ENCODE assay signal across 14 cellular contexts in genomic region chr10:101995451-101996063, GRCh38.
A peak's percentile ranks its signal among the peaks of the same experiment; 100 is the strongest.
DNase-seq lines count a peak whose midpoint lies in the region; ATAC-seq and TF ChIP-seq lines count a peak whose summit lies in the region.
"Had no signal": no experiment of that assay in that cellular context is flagged by ENCODE, and none has a peak within 500 bp of the region (broad histone marks: within the 10 kb centered on the region; RNA-seq: fewer than 3 reads in every experiment).

No MANE protein-coding gene starts in this region.

- peaks cover 3% of the 10 kb centered on the region for H3K4me1 Mint-ChIP-seq in activated T-cell treated with anti-CD3 and anti-CD28 coated beads, Interleukin-2, amount 50 U/mL, for 24 hours (ENCODE audit: low read depth)
- no peaks in the 10 kb centered on the region for H3K4me1 Mint-ChIP-seq in activated T-cell treated with anti-CD3 and anti-CD28 coated beads, Interleukin-2, amount 50 U/mL, for 4 hours (ENCODE audit: low read depth)
- no peaks in the 10 kb centered on the region for H3K4me1 Mint-ChIP-seq in activated T-helper 17 cell treated with anti-CD3 and anti-CD28 coated beads, Interleukin-2, amount 50 U/mL, for 72 hours
- H3K4me1 Mint-ChIP-seq: activated CD4-positive, alpha-beta T cell treated with anti-CD3 and anti-CD28 coated beads, Interleukin-2, amount 10 ng/mL, durations not matched to agents 7 days and 5 days; activated naive CD4-positive, alpha-beta T cell treated with anti-CD3 and anti-CD28 coated beads, Interleukin-2, amount 10 ng/mL, durations not matched to agents 7 days and 5 days had no signal

- H3K27me3 Mint-ChIP-seq in activated T-cell treated with anti-CD3 and anti-CD28 coated beads, Interleukin-2, amount 50 U/mL, for 24 hours: no peaks in the 10 kb centered on the region
- no peaks in the 10 kb centered on the region for H3K27me3 Mint-ChIP-seq in activated T-cell treated with anti-CD3 and anti-CD28 coated beads, Interleukin-2, amount 50 U/mL, for 4 hours (ENCODE audit: low read depth)
- H3K27me3 Mint-ChIP-seq in activated T-helper 17 cell treated with anti-CD3 and anti-CD28 coated beads, Interleukin-2, amount 50 U/mL, for 72 hours: no peaks in the 10 kb centered on the region
- H3K27me3 Mint-ChIP-seq: activated CD4-positive, alpha-beta T cell treated with anti-CD3 and anti-CD28 coated beads, Interleukin-2, amount 10 ng/mL, durations not matched to agents 7 days and 5 days; activated naive CD4-positive, alpha-beta T cell treated with anti-CD3 and anti-CD28 coated beads, Interleukin-2, amount 10 ng/mL, durations not matched to agents 7 days and 5 days had no signal

- peaks cover 56% of the 10 kb centered on the region for H3K36me3 ChIP-seq in upper lobe of right lung

- H3K27ac ChIP-seq in upper lobe of right lung: no peak overlapping the region
- H3K27ac ChIP-seq: coronary artery, skin epidermis, tibial artery had no signal

- peaks cover 73% of the 10 kb centered on the region for H3K36me3 Mint-ChIP-seq in activated T-cell treated with anti-CD3 and anti-CD28 coated beads, Interleukin-2, amount 50 U/mL, for 24 hours (ENCODE audit: low read depth)
- H3K36me3 Mint-ChIP-seq in activated T-cell treated with anti-CD3 and anti-CD28 coated beads, Interleukin-2, amount 50 U/mL, for 4 hours (ENCODE audit: insufficient read depth): peaks cover 32% of the 10 kb centered on the region
- H3K36me3 Mint-ChIP-seq in activated T-helper 17 cell treated with anti-CD3 and anti-CD28 coated beads, Interleukin-2, amount 50 U/mL, for 72 hours (ENCODE audit: low read depth): peaks cover 92% of the 10 kb centered on the region

- H3K9me3 Mint-ChIP-seq in activated T-cell treated with anti-CD3 and anti-CD28 coated beads, Interleukin-2, amount 50 U/mL, for 24 hours: no peaks in the 10 kb centered on the region
- H3K9me3 Mint-ChIP-seq in activated T-cell treated with anti-CD3 and anti-CD28 coated beads, Interleukin-2, amount 50 U/mL, for 4 hours: no peaks in the 10 kb centered on the region
- H3K9me3 Mint-ChIP-seq in activated T-helper 17 cell treated with anti-CD3 and anti-CD28 coated beads, Interleukin-2, amount 50 U/mL, for 72 hours: no peaks in the 10 kb centered on the region
- H3K9me3 Mint-ChIP-seq: activated CD4-positive, alpha-beta T cell treated with anti-CD3 and anti-CD28 coated beads, Interleukin-2, amount 10 ng/mL, durations not matched to agents 7 days and 5 days; activated naive CD4-positive, alpha-beta T cell treated with anti-CD3 and anti-CD28 coated beads, Interleukin-2, amount 10 ng/mL, durations not matched to agents 7 days and 5 days had no signal

- intact Hi-C loops in left colon (cut with DNase I, micrococcal nuclease) (no loop called here), upper lobe of right lung (cut with DNase I) (no loop called here)

- H3K27ac Mint-ChIP-seq in activated T-cell treated with anti-CD3 and anti-CD28 coated beads, Interleukin-2, amount 50 U/mL, for 24 hours: peak overlapping the region; percentile 3
- H3K27ac Mint-ChIP-seq in activated T-helper 17 cell treated with anti-CD3 and anti-CD28 coated beads, Interleukin-2, amount 50 U/mL, for 72 hours: peak overlapping the region; percentile 17
- H3K27ac Mint-ChIP-seq: activated CD4-positive, alpha-beta T cell treated with anti-CD3 and anti-CD28 coated beads, Interleukin-2, amount 10 ng/mL, durations not matched to agents 7 days and 5 days; activated naive CD4-positive, alpha-beta T cell treated with anti-CD3 and anti-CD28 coated beads, Interleukin-2, amount 10 ng/mL, durations not matched to agents 7 days and 5 days had no signal

- ATAC-seq in activated T-cell treated with anti-CD3 and anti-CD28 coated beads, Interleukin-2, amount 50 U/mL, for 4 hours: no peak
- no peak for ATAC-seq in activated T-helper 17 cell treated with anti-CD3 and anti-CD28 coated beads, Interleukin-2, amount 50 U/mL, for 72 hours (replicated peaks)
- ATAC-seq in left colon (peak; percentile 92), upper lobe of right lung (peak; percentile 69)

- no peaks in the 10 kb centered on the region for H3K27me3 ChIP-seq in upper lobe of right lung
- H3K27me3 ChIP-seq: tibial artery had no signal

- no peak for DNase-seq in activated T-cell treated with anti-CD3 and anti-CD28 coated beads, Interleukin-2, amount 50 U/mL, for 24 hours
- DNase-seq in activated T-cell treated with anti-CD3 and anti-CD28 coated beads, Interleukin-2, amount 50 U/mL, for 4 hours: no peak
- DNase-seq in left colon: no peak
- no peak for DNase-seq in upper lobe of right lung
- no peak for DNase-seq in NCI-H524 treated with DMSO at 0.1 percent for 48 hours (lab: John Stamatoyannopoulos, UW)
- DNase-seq in UCSD-AML1 (lab: John Stamatoyannopoulos, UW; ENCODE audit: unreplicated experiment): no peak
- no peak for DNase-seq in activated gamma-delta T cell treated with Interleukin-2 at 50 U/mL for 16 hours
- DNase-seq: activated CD4-positive, alpha-beta T cell treated with anti-CD3 and anti-CD28 coated beads, Interleukin-2, amount 10 ng/mL, durations not matched to agents 7 days and 5 days; activated naive CD4-positive, alpha-beta T cell treated with anti-CD3 and anti-CD28 coated beads, Interleukin-2, amount 10 ng/mL, durations not matched to agents 7 days and 5 days; tibial artery had no signal

- H3K9me3 ChIP-seq in upper lobe of right lung: no peaks in the 10 kb centered on the region
- H3K9me3 ChIP-seq: HAP-1, tibial artery had no signal

- H3K4me3 ChIP-seq in upper lobe of right lung: no peak overlapping the region
- H3K4me3 ChIP-seq: coronary artery, HAP-1, skin epidermis, tibial artery had no signal

- TF ChIP-seq CTCF in upper lobe of right lung (IDR thresholded peaks at IDR 0.05): no peak

- H3K4me1 ChIP-seq in upper lobe of right lung: peaks cover 5% of the 10 kb centered on the region
- H3K4me1 ChIP-seq: HAP-1 had no signal

- no peak overlapping the region for H3K4me3 Mint-ChIP-seq in activated T-cell treated with anti-CD3 and anti-CD28 coated beads, Interleukin-2, amount 50 U/mL, for 24 hours
- no peak overlapping the region for H3K4me3 Mint-ChIP-seq in activated T-cell treated with anti-CD3 and anti-CD28 coated beads, Interleukin-2, amount 50 U/mL, for 4 hours
- no peak overlapping the region for H3K4me3 Mint-ChIP-seq in activated T-helper 17 cell treated with anti-CD3 and anti-CD28 coated beads, Interleukin-2, amount 50 U/mL, for 72 hours
- H3K4me3 Mint-ChIP-seq: activated CD4-positive, alpha-beta T cell treated with anti-CD3 and anti-CD28 coated beads, Interleukin-2, amount 10 ng/mL, durations not matched to agents 7 days and 5 days; activated naive CD4-positive, alpha-beta T cell treated with anti-CD3 and anti-CD28 coated beads, Interleukin-2, amount 10 ng/mL, durations not matched to agents 7 days and 5 days had no signal

Comparison
In these comparisons a context has a peak if more than half of its experiments do, and no peak if none do; other contexts are left out.
1. ATAC-seq: peak in left colon (single experiment) and upper lobe of right lung (single experiment); none in activated T-cell treated with anti-CD3 and anti-CD28 coated beads, Interleukin-2, amount 50 U/mL, for 4 hours (0 of 2) and activated T-helper 17 cell treated with anti-CD3 and anti-CD28 coated beads, Interleukin-2, amount 50 U/mL, for 72 hours (single experiment).